In the genomic region with DNA sequence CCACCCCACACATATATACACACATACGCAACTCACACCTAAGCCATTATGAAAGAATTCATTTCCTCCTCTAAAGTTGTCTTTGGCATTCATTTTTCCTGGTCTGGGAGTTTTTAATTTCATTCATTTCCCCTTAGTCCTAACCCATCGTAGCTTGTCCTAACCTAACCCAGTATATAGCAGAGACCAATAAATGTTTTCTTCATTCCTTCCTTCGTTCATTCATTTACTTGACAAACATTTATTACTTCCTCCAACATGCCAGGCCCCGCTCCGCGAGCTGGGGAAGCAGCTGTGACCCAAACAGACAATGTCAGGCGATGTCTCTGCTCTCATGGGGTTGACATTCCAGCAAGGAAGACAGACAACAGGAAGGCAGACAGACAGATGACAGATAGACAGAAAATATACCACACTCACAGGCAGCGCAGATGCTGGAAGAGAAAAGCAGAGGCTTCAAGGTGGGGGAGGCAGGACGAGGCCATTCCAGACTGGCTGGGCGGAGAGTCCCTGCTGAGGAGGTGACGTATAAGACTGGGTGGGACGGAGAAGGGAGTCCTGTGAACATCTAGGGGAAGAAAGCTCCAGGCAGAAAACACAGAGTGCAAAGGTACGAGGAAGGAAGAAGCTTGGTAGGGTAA, we compare ENCODE assay signal across 16 cellular contexts. TPM values are rescaled to one million over a fixed set of nuclear protein-coding genes. Genes with fewer than 3 reads are reported as not detected.
DNase-seq lines count a peak whose midpoint lies in the region; ATAC-seq, FAIRE-seq and TF ChIP-seq lines count a peak whose summit lies in the region.
"Had no signal": no experiment of that assay in that cellular context is flagged by ENCODE, and none has a peak within 500 bp of the region (broad histone marks: within the 10 kb centered on the region; RNA-seq: fewer than 3 reads in every experiment).

No MANE protein-coding gene starts in this region.

- BruUV-seq in endothelial cell of umbilical vein (replicated peaks; lab: Mats Ljungman, UMichigan), result no TSS peak

- H3K4me3 Mint-ChIP-seq in mesothelial cell of epicardium, result peak overlapping the region; percentile 6
- H3K4me3 Mint-ChIP-seq: activated naive CD8-positive, alpha-beta T cell treated with anti-CD3 and anti-CD28 coated beads, Interleukin-2, amount 10 ng/mL, durations not matched to agents 7 days and 5 days had no signal

- dilution Hi-C loops in endothelial cell of umbilical vein (cut with MboI; ENCODE audit: extremely low pct_ligation_motif_present, low sequenced_read_pairs), result no loop called here

- peaks cover 12% of the 10 kb centered on the region for H3K4me1 Mint-ChIP-seq in mesothelial cell of epicardium
- H3K4me1 Mint-ChIP-seq: activated naive CD8-positive, alpha-beta T cell treated with anti-CD3 and anti-CD28 coated beads, Interleukin-2, amount 10 ng/mL, durations not matched to agents 7 days and 5 days had no signal

- H3K9me3 ChIP-seq in endothelial cell of umbilical vein (replicated peaks; ENCODE audit: control insufficient read depth, insufficient read depth, low read length), result no peaks in the 10 kb centered on the region
- no peaks in the 10 kb centered on the region for H3K9me3 ChIP-seq in vagina
- H3K9me3 ChIP-seq: thoracic aorta had no signal

- H3K4me2 ChIP-seq in endothelial cell of umbilical vein (ENCODE audit: insufficient read depth, low read length), result no peak overlapping the region

- H3K4me1 ChIP-seq in endothelial cell of umbilical vein (ENCODE audit: control insufficient read depth, extremely low read depth, insufficient read depth, low read length), result no peaks in the 10 kb centered on the region
- H3K4me1 ChIP-seq in vagina, result peaks cover 11% of the 10 kb centered on the region

- peak; percentile 49 for DNase-seq in RPMI7951 (ENCODE audit: low read depth)
- DNase-seq in endothelial cell of umbilical vein (ENCODE audit: low read depth, low spot score), result peak; percentile 31
- no peak for DNase-seq in mesothelial cell of epicardium (ENCODE audit: low spot score in 2 of 2, unreplicated experiment in 2 of 2)
- no peak for DNase-seq in vagina (ENCODE audit: extremely low spot score in 2 of 2)
- DNase-seq in stimulated activated CD4-positive, alpha-beta T cell treated with anti-CD3 and anti-CD28 coated beads, Interleukin-2, amount 100 ng/mL, for 24 hours, result no peak
- DNase-seq: activated CD4-positive, alpha-beta T cell treated with anti-CD3 and anti-CD28 coated beads for 48 hours; activated naive CD8-positive, alpha-beta T cell treated with anti-CD3 and anti-CD28 coated beads, Interleukin-2, amount 10 ng/mL, durations not matched to agents 7 days and 5 days; GOT3; NCI-H1092; SHP77 treated with DMSO at 0.1 percent for 48 hours; stimulated activated CD4-positive, alpha-beta T cell treated with anti-CD3 and anti-CD28 coated beads, Interleukin-15, amount 100 ng/mL, for 24 hours; T1000 had no signal

- no peaks in the 10 kb centered on the region for H3K9me3 Mint-ChIP-seq in mesothelial cell of epicardium
- H3K9me3 Mint-ChIP-seq: activated naive CD8-positive, alpha-beta T cell treated with anti-CD3 and anti-CD28 coated beads, Interleukin-2, amount 10 ng/mL, durations not matched to agents 7 days and 5 days had no signal

- H3K27me3 ChIP-seq in endothelial cell of umbilical vein (ENCODE audit: control insufficient read depth in 2 of 2, insufficient read depth in 2 of 2, low read length in 2 of 2), result peaks cover 12 to 19% of the 10 kb centered on the region in 2 experiments
- no peaks in the 10 kb centered on the region for H3K27me3 ChIP-seq in vagina

- CTCF ChIA-PET in endothelial cell of umbilical vein (lab: Charles Lee), result no interaction called here

- H2AFZ ChIP-seq in endothelial cell of umbilical vein (ENCODE audit: low read depth, low read length), result no peak overlapping the region

- POLR2A ChIA-PET in endothelial cell of umbilical vein (lab: Charles Lee), result no interaction called here

- H3K9ac ChIP-seq in endothelial cell of umbilical vein (replicated peaks; ENCODE audit: extremely low read depth, insufficient read depth, low read length), result no peak overlapping the region

- no peaks in the 10 kb centered on the region for H3K36me3 ChIP-seq in endothelial cell of umbilical vein (ENCODE audit: control insufficient read depth in 2 of 2, extremely low read depth in 1 of 2, insufficient read depth in 2 of 2, low read length in 2 of 2)
- no peaks in the 10 kb centered on the region for H3K36me3 ChIP-seq in vagina
- H3K36me3 ChIP-seq: thoracic aorta had no signal

- peak; percentile 53 for FAIRE-seq in endothelial cell of umbilical vein (lab: Jason Lieb, UNC)

- no peak overlapping the region for H3K27ac ChIP-seq in endothelial cell of umbilical vein (ENCODE audit: insufficient read depth, low read depth, low read length)
- H3K27ac ChIP-seq in vagina, result peak overlapping the region; percentile 48
- H3K27ac ChIP-seq: coronary artery, thoracic aorta had no signal

- H3K27me3 Mint-ChIP-seq in mesothelial cell of epicardium (ENCODE audit: low read depth), result peaks cover 15% of the 10 kb centered on the region

- no peak for TF ChIP-seq POLR2A in endothelial cell of umbilical vein (IDR thresholded peaks at IDR 0.05; ENCODE audit: low read depth, low read length)
- no peak for TF ChIP-seq POLR2A in vagina (IDR thresholded peaks at IDR 0.05)

- no peaks in the 10 kb centered on the region for H3K79me2 ChIP-seq in endothelial cell of umbilical vein (ENCODE audit: control insufficient read depth, insufficient read depth, low read length)

- ATAC-seq in GM21390 (IDR thresholded peaks at IDR 0.05; ENCODE audit: unreplicated experiment) (no peak), HG02623 (IDR thresholded peaks at IDR 0.05; ENCODE audit: unreplicated experiment) (no peak)

- intact Hi-C loops in endothelial cell of umbilical vein (cut with micrococcal nuclease) (no loop called here), vagina (cut with DNase I) (no loop called here)

- no peak for TF ChIP-seq CTCF in endothelial cell of umbilical vein (IDR thresholded peaks at IDR 0.05; ENCODE audit: extremely low read depth in 1 of 2, insufficient read depth in 1 of 2, low read depth in 1 of 2, low read length in 2 of 2)
- TF ChIP-seq CTCF in mesothelial cell of epicardium (IDR thresholded peaks at IDR 0.05; ENCODE audit: unreplicated experiment), result no peak
- no peak for TF ChIP-seq CTCF in vagina (IDR thresholded peaks at IDR 0.05)

- H3K27ac Mint-ChIP-seq in mesothelial cell of epicardium, result peak overlapping the region; percentile 11
- H3K27ac Mint-ChIP-seq: activated naive CD8-positive, alpha-beta T cell treated with anti-CD3 and anti-CD28 coated beads, Interleukin-2, amount 10 ng/mL, durations not matched to agents 7 days and 5 days had no signal

- H3K36me3 Mint-ChIP-seq in mesothelial cell of epicardium, result no peaks in the 10 kb centered on the region
- H3K36me3 Mint-ChIP-seq: activated naive CD8-positive, alpha-beta T cell treated with anti-CD3 and anti-CD28 coated beads, Interleukin-2, amount 10 ng/mL, durations not matched to agents 7 days and 5 days had no signal

- H3K9me1 ChIP-seq in endothelial cell of umbilical vein (replicated peaks; ENCODE audit: control insufficient read depth, extremely low read depth, insufficient read depth, low read length), result no peaks in the 10 kb centered on the region

- no peaks in the 10 kb centered on the region for H4K20me1 ChIP-seq in endothelial cell of umbilical vein (replicated peaks; ENCODE audit: control insufficient read depth, extremely low read depth, insufficient read depth, low read length)

- H3K4me3 ChIP-seq in endothelial cell of umbilical vein (replicated peaks in 1 of 3; ENCODE audit: insufficient read depth in 1 of 3, low read depth in 1 of 3, low read length in 3 of 3) (no peak overlapping the region), vagina (no peak overlapping the region)
- H3K4me3 ChIP-seq: coronary artery, thoracic aorta had no signal

TF ChIP-seq in endothelial cell of umbilical vein, 7 proteins besides CTCF, POLR2A, EP300 and RAD21:
- TF ChIP-seq FOS (IDR thresholded peaks at IDR 0.05; ENCODE audit: borderline replicate concordance, insufficient read depth, low read length) (no peak), EZH2 (IDR thresholded peaks at IDR 0.05; ENCODE audit: borderline replicate concordance, low read depth, low read length, severe bottlenecking) (no peak), GATA2 (IDR thresholded peaks at IDR 0.05; ENCODE audit: insufficient read depth, insufficient read length, low read depth, low read length) (no peak), JUN (IDR thresholded peaks at IDR 0.05; ENCODE audit: borderline replicate concordance, insufficient read depth, insufficient read length, low read depth) (no peak), POLR2AphosphoS5 (IDR thresholded peaks at IDR 0.05; ENCODE audit: insufficient read depth, low read depth, low read length) (no peak), MYC (IDR thresholded peaks at IDR 0.05; ENCODE audit: low read depth, low read length) (no peak)
- TF ChIP-seq, protein P1, sequence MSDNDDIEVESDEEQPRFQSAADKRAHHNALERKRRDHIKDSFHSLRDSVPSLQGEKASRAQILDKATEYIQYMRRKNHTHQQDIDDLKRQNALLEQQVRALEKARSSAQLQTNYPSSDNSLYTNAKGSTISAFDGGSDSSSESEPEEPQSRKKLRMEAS (IDR thresholded peaks at IDR 0.05; ENCODE audit: insufficient read depth, insufficient read length), result no peak
TF ChIP-seq in endothelial cell of umbilical vein: peak in this region for 0.

RNA-seq across cellular contexts. Expression of gene SIRPA, which starts 33.7 kb away (rescaled TPM):
- 7.0 and 8.5 TPM in 2 replicates for total RNA-seq in RPMI7951 (2014; rRNA removed; shearing (Covaris generic))
- total RNA-seq in endothelial cell of umbilical vein, result 58.3 and 59.2 TPM in 2 replicates
- polyA plus RNA-seq in endothelial cell of umbilical vein, result 29.4 and 29.9 TPM in 2 replicates
- polyA plus RNA-seq in endothelial cell of umbilical vein (2011; cell fraction: cytosol; rRNA removed), result 29.7 and 31.1 TPM in 2 replicates
- 20.5 and 25.2 TPM in 2 replicates for polyA plus RNA-seq in endothelial cell of umbilical vein (2011; cell fraction: nucleus; rRNA removed)
- 44.4 and 51.5 TPM in 2 replicates for polyA plus RNA-seq in endothelial cell of umbilical vein (2012)
- 24.2 and 27.6 TPM in 2 replicates for polyA minus RNA-seq in endothelial cell of umbilical vein
- not detected for polyA minus RNA-seq in endothelial cell of umbilical vein (2011; cell fraction: cytosol; rRNA and poly(A)+ RNA removed)
- polyA minus RNA-seq in endothelial cell of umbilical vein (2011; cell fraction: nucleus; rRNA and poly(A)+ RNA removed), result 8.2 and 8.6 TPM in 2 replicates
- 6.1 to 6.8 TPM (median 6.4 TPM) in 3 replicates for total RNA-seq in mesothelial cell of epicardium
- total RNA-seq in vagina, result 52.3 TPM

Comparison
In these comparisons a context has a peak if more than half of its experiments do, and no peak if none do; other contexts are left out.
1. DNase-seq: peak in RPMI7951 (single experiment) and endothelial cell of umbilical vein (single experiment); none in mesothelial cell of epicardium (0 of 2), vagina (0 of 2) and stimulated activated CD4-positive, alpha-beta T cell treated with anti-CD3 and anti-CD28 coated beads, Interleukin-2, amount 100 ng/mL, for 24 hours (0 of 2).